8 cellular contexts compared by ENCODE assay signal in genomic region chrX:40107291-40108083, GRCh38. TPM values are rescaled to one million over a fixed set of nuclear protein-coding genes. Genes with fewer than 3 reads are reported as not detected.
DNase-seq lines count a peak whose midpoint lies in the region; ATAC-seq and TF ChIP-seq lines count a peak whose summit lies in the region.

No MANE protein-coding gene starts in this region.

- H3K27ac ChIP-seq in body of pancreas (peak overlapping the region; percentile 88 to 98 (median 94)), stomach smooth muscle (ENCODE audit: low read length) (peak overlapping the region; percentile 78)

- TF ChIP-seq POLR2A in body of pancreas (IDR thresholded peaks at IDR 0.05), result peak in 1 of 3 donors; percentile 13

- H3K9ac ChIP-seq in stomach smooth muscle (ENCODE audit: low read length in 2 of 2), result peak overlapping the region; percentile 57 to 64

- H3K9me3 ChIP-seq in body of pancreas, result no peaks in the 10 kb centered on the region
- no peaks in the 10 kb centered on the region for H3K9me3 ChIP-seq in stomach smooth muscle (ENCODE audit: control insufficient read depth in 2 of 2, low read length in 2 of 2)

- no peak for TF ChIP-seq CTCF in body of pancreas (IDR thresholded peaks at IDR 0.05)

- DNase-seq in NCI-H524 (lab: John Stamatoyannopoulos, UW) (peak; percentile 75 to 78), NCI-H524 treated with DMSO at 0.1 percent for 48 hours (lab: John Stamatoyannopoulos, UW) (no peak), NCI-H446 (lab: John Stamatoyannopoulos, UW) (peak; percentile 29 to 83), body of pancreas (peak; percentile 70 to 84 (median 78)), left colon (peak; percentile 67 to 77)
- DNase-seq in stimulated activated CD4-positive, alpha-beta T cell treated with anti-CD3 and anti-CD28 coated beads, Interleukin-2, amount 100 ng/mL, for 24 hours, result no peak

- ATAC-seq in body of pancreas, result peak; percentile 15
- ATAC-seq in left colon, result peak; percentile 44
- no peak for ATAC-seq in HG03095 (IDR thresholded peaks at IDR 0.05; ENCODE audit: unreplicated experiment)

- H3K4me1 ChIP-seq in body of pancreas, result peaks cover 40% of the 10 kb centered on the region
- peaks cover 40% of the 10 kb centered on the region for H3K4me1 ChIP-seq in stomach smooth muscle (ENCODE audit: control insufficient read depth, insufficient read depth, low read length)

- no peaks in the 10 kb centered on the region for H3K36me3 ChIP-seq in body of pancreas (replicated peaks in 1 of 2; ENCODE audit: insufficient read depth in 1 of 2, low read depth in 2 of 2)
- no peaks in the 10 kb centered on the region for H3K36me3 ChIP-seq in stomach smooth muscle (ENCODE audit: control insufficient read depth in 2 of 2, insufficient read depth in 2 of 2, low read length in 2 of 2)

- H3K4me3 ChIP-seq in body of pancreas (no peak overlapping the region), stomach smooth muscle (ENCODE audit: low read length in 2 of 2) (peak overlapping the region; percentile 43 to 72)

- WGBS in body of pancreas, 2 donors, result 5 to 57% methylated on average over 8 to 37 of the region's 68 CpGs

- H3K27me3 ChIP-seq in body of pancreas (no peaks in the 10 kb centered on the region), stomach smooth muscle (ENCODE audit: control insufficient read depth in 1 of 2, insufficient read depth in 2 of 2, low read length in 2 of 2) (peaks cover 0 to 13% of the 10 kb centered on the region in 2 donors)

- intact Hi-C loops in body of pancreas (cut with DNase I) (no loop called here), left colon (cut with DNase I, micrococcal nuclease) (loop anchor here in 1 of 2 donors (5.0 kb wide), 1 partner anchor 65 kb away; no protein-coding TSS in a partner anchor)

RNA-seq across cellular contexts. Expression of gene BCOR, which starts 9.7 kb away (rescaled TPM):
- total RNA-seq in body of pancreas, result 10 to 100 TPM; 13.2 to 23.6 TPM
- total RNA-seq in left colon, result 10 to 100 TPM; 19.0 to 24.4 TPM

Comparison
In these comparisons a context has a peak if more than half of its experiments do, and no peak if none do; other contexts are left out.
1. DNase-seq: peak in NCI-H524 (2 of 2), NCI-H446 (2 of 2), body of pancreas (4 of 4) and left colon (2 of 2); none in NCI-H524 treated with DMSO at 0.1 percent for 48 hours (single experiment) and stimulated activated CD4-positive, alpha-beta T cell treated with anti-CD3 and anti-CD28 coated beads, Interleukin-2, amount 100 ng/mL, for 24 hours (0 of 2).
2. H3K4me3 ChIP-seq: peak in stomach smooth muscle (2 of 2); none in body of pancreas (0 of 2).